Comparison of ENCODE assay signal across 8 cellular contexts in genomic region chr9:32526042-32526706, GRCh38.
DNase-seq lines count a peak whose midpoint lies in the region; ATAC-seq and TF ChIP-seq lines count a peak whose summit lies in the region.

Gene RIGI (minus strand): TSS chr9:32526196. CDS start chr9:32526166, 30 bp downstream.

- no peaks in the 10 kb centered on the region for H3K27me3 ChIP-seq in layer of hippocampus (ENCODE audit: control insufficient read depth, insufficient read depth, low read length)

- peak; percentile 39 for TF ChIP-seq CTCF in AG09319 (IDR thresholded peaks at IDR 0.05; ENCODE audit: low read depth, low read length)

- H3K27ac ChIP-seq in cingulate gyrus (ENCODE audit: low read depth, low read length): peak within 1 kb of the TSS; percentile 82
- peak within 1 kb of the TSS; percentile 85 for H3K27ac ChIP-seq in layer of hippocampus (ENCODE audit: low read depth, low read length)

- ATAC-seq in GM18909 (IDR thresholded peaks at IDR 0.05; ENCODE audit: poor library complexity, unreplicated experiment): peak; percentile 73
- ATAC-seq in HG03175 (IDR thresholded peaks at IDR 0.05; ENCODE audit: unreplicated experiment): peak; percentile 68

- DNase-seq in AG09319 (ENCODE audit: extremely low read depth, low read depth) (peak; percentile 76), NCI-H2227 treated with DMSO at 0.1 percent for 48 hours (lab: John Stamatoyannopoulos, UW) (peak; percentile 91)
- DNase-seq in activated CD4-positive, alpha-beta T cell treated with anti-CD3 and anti-CD28 coated beads for 1 hour: peak; percentile 85
- peak; percentile 57 to 60 for DNase-seq in stimulated activated CD4-positive, alpha-beta T cell treated with anti-CD3 and anti-CD28 coated beads, Interleukin-1b, Interleukin-23, amount 100 ng/mL, for 4 hours (ENCODE audit: low read depth in 2 of 2)

Comparison
In these comparisons a context has a peak if more than half of its experiments do, and no peak if none do; other contexts are left out.
1. Peak in every context shown above with its lines: DNase-seq, ATAC-seq and H3K27ac ChIP-seq.